Comparison of ENCODE assay signal across 1 cellular context in genomic region chr11:69166186-69167115, GRCh38.
TF ChIP-seq lines count a peak whose summit lies in the region.

No MANE protein-coding gene starts in this region.

TF ChIP-seq in IMR-90, 13 proteins besides CTCF, POLR2A, EP300 and RAD21 (continued from another document):
- TF ChIP-seq RCOR1 (IDR thresholded peaks at IDR 0.05; ENCODE audit: insufficient replicate concordance, low read length), result no peak
TF ChIP-seq in IMR-90: peak in this region for 4.
